Comparison of ENCODE assay signal across 15 cellular contexts in the genomic region with DNA sequence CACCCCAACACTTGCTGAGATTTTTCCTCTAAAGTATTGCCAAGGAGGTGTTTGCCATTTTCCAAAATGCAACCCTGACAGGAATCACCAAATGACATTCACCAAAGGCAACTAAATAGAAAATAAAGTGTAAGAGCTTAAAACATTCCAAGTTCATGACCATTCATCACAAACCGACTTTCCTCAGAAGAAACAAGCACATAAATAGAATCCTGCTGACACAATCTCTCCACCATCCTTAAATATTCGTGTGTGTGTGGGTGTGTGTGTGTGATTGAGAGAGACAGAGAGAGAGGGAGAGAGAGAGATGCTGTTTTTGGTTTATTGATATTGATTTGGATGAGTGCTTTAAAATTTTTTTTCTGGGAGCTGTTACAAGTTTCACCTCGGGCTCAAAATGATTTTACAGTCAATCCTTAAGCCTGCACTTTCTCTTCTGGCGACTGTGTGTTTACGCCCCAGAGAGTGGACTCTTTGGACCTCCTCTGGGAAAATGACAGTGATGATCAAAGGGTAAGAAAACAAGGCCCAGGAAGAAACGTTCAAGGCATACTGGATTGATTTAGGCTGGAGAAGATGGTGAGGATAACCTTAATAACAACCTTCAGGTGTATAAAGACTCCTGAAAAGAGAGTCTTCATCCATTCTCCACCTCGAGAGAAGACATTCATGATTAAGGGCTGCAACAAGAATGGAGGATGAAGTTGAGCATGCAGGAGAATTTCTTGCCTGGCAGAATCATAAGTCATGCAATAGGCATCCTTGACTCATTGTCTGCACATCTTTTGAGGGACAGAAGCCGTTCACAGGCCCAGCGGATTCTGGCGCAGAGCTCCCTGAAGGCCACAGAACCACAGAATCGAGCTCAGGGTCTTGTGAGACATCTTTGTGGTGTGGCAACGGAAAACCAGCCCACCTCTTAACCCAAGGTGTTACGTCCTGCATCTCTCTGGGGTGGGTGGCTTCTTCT.
DNase-seq lines count a peak whose midpoint lies in the region; ATAC-seq and TF ChIP-seq lines count a peak whose summit lies in the region.
"Had no signal": no experiment of that assay in that cellular context is flagged by ENCODE, and none has a peak within 500 bp of the region (broad histone marks: within the 10 kb centered on the region; RNA-seq: fewer than 3 reads in every experiment).

No MANE protein-coding gene starts in this region.

- peaks cover 2% of the 10 kb centered on the region for H3K9me3 ChIP-seq in RWPE2 (ENCODE audit: severe bottlenecking)
- H3K9me3 ChIP-seq: BE2C, body of pancreas had no signal

- no peak overlapping the region for H3K4me3 Mint-ChIP-seq in natural killer cell
- H3K4me3 Mint-ChIP-seq: activated T-cell treated with anti-CD3 and anti-CD28 coated beads, Interleukin-2, amount 50 U/mL, for 4 hours; naive B cell had no signal

- intact Hi-C loops in natural killer cell (cut with micrococcal nuclease) = no loop called here

- H3K4me3 ChIP-seq in RWPE2 (ENCODE audit: severe bottlenecking) (no peak overlapping the region), foreskin fibroblast (ENCODE audit: low read depth in 1 of 2, low read length in 2 of 2) (no peak overlapping the region), coronary artery (no peak overlapping the region)
- H3K4me3 ChIP-seq: body of pancreas, esophagus muscularis mucosa, SK-N-MC, skin epidermis had no signal

- no peaks in the 10 kb centered on the region for H3K36me3 ChIP-seq in RWPE2 (ENCODE audit: low read depth)
- H3K36me3 ChIP-seq: BE2C, esophagus muscularis mucosa had no signal

- ATAC-seq in RWPE2 (ENCODE audit: low read depth) (peak; percentile 73), HG03565 (IDR thresholded peaks at IDR 0.05; ENCODE audit: unreplicated experiment) (no peak), natural killer cell (no peak)
- ATAC-seq: activated T-cell treated with anti-CD3 and anti-CD28 coated beads, Interleukin-2, amount 50 U/mL, for 4 hours; body of pancreas had no signal

- H3K4me1 ChIP-seq in RWPE2 (ENCODE audit: insufficient read depth, poor library complexity, severe bottlenecking) = peaks cover 9% of the 10 kb centered on the region
- H3K4me1 ChIP-seq: BE2C, body of pancreas had no signal

- H3K27me3 ChIP-seq in RWPE2 (ENCODE audit: insufficient read depth, poor library complexity, severe bottlenecking) = no peaks in the 10 kb centered on the region
- H3K27me3 ChIP-seq: BE2C, body of pancreas, esophagus muscularis mucosa had no signal

- H3K36me3 Mint-ChIP-seq in natural killer cell = no peaks in the 10 kb centered on the region
- H3K36me3 Mint-ChIP-seq: naive B cell had no signal

- H3K27ac Mint-ChIP-seq in natural killer cell = no peak overlapping the region
- H3K27ac Mint-ChIP-seq: naive B cell had no signal

- peaks cover under 1 to 4% of the 10 kb centered on the region in 2 donors for H3K27me3 Mint-ChIP-seq in natural killer cell (ENCODE audit: low read depth in 2 of 2)

- H3K9me3 Mint-ChIP-seq in natural killer cell = peaks cover 0 to 2% of the 10 kb centered on the region in 2 donors

- TF ChIP-seq CTCF in RWPE2 (IDR thresholded peaks at IDR 0.05; ENCODE audit: poor library complexity, severe bottlenecking) (no peak), foreskin fibroblast (IDR thresholded peaks at IDR 0.05; ENCODE audit: low read depth, low read length) (no peak), natural killer cell (IDR thresholded peaks at IDR 0.05) (no peak), coronary artery (IDR thresholded peaks at IDR 0.05) (no peak)

- no peaks in the 10 kb centered on the region for H3K4me1 Mint-ChIP-seq in natural killer cell
- H3K4me1 Mint-ChIP-seq: naive B cell had no signal

- H3K27ac ChIP-seq in RWPE2 (ENCODE audit: poor library complexity, severe bottlenecking) (no peak overlapping the region), coronary artery (no peak overlapping the region)
- H3K27ac ChIP-seq: body of pancreas, SK-N-MC had no signal

- DNase-seq in SKM-1 treated with dmso at 0.1 percent for 144 hours (lab: John Stamatoyannopoulos, UW; ENCODE audit: unreplicated experiment) (peak; percentile 22), SKM-1 (lab: John Stamatoyannopoulos, UW; ENCODE audit: unreplicated experiment) (no peak), RWPE2 (ENCODE audit: low spot score) (no peak), foreskin fibroblast (peak; percentile 2 to 10), stromal cell of bone marrow (ENCODE audit: low read depth) (peak; percentile 31), natural killer cell (no peak), coronary artery (ENCODE audit: low spot score) (no peak)
- DNase-seq: activated T-cell treated with anti-CD3 and anti-CD28 coated beads, Interleukin-2, amount 50 U/mL, for 4 hours; BE2C; body of pancreas; naive B cell had no signal

Comparison
In these comparisons a context has a peak if more than half of its experiments do, and no peak if none do; other contexts are left out.
1. DNase-seq: peak in SKM-1 treated with dmso at 0.1 percent for 144 hours (single experiment), foreskin fibroblast (2 of 2) and stromal cell of bone marrow (single experiment); none in SKM-1 (single experiment), RWPE2 (single experiment), natural killer cell (single experiment) and coronary artery (single experiment).